In genomic region chr17:51765558-51766145, GRCh38 we compare ENCODE assay signal across 2 cellular contexts.
TF ChIP-seq lines count a peak whose summit lies in the region.

No MANE protein-coding gene starts in this region.

TF ChIP-seq in HEK293, 187 proteins besides CTCF, POLR2A, EP300 and RAD21 (continued from another document):
- TF ChIP-seq, protein P1, sequence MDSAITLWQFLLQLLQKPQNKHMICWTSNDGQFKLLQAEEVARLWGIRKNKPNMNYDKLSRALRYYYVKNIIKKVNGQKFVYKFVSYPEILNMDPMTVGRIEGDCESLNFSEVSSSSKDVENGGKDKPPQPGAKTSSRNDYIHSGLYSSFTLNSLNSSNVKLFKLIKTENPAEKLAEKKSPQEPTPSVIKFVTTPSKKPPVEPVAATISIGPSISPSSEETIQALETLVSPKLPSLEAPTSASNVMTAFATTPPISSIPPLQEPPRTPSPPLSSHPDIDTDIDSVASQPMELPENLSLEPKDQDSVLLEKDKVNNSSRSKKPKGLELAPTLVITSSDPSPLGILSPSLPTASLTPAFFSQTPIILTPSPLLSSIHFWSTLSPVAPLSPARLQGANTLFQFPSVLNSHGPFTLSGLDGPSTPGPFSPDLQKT (IDR thresholded peaks at IDR 0.05; ENCODE audit: borderline replicate concordance, low read depth, low read length) = no peak

TF ChIP-seq in H1, 55 proteins besides CTCF, POLR2A, EP300 and RAD21 (continued from another document):
- TF ChIP-seq NANOG (IDR thresholded peaks at IDR 0.05; ENCODE audit: insufficient read depth, low read depth, low read length, poor library complexity, severe bottlenecking) (no peak), SIRT6 (IDR thresholded peaks at IDR 0.05; ENCODE audit: low read length) (no peak), KDM4A (IDR thresholded peaks at IDR 0.05; ENCODE audit: low read depth, low read length, severe bottlenecking) (no peak), CREB1 (IDR thresholded peaks at IDR 0.05) (no peak), SP4 (IDR thresholded peaks at IDR 0.05; ENCODE audit: low read length) (no peak), MAX (IDR thresholded peaks at IDR 0.05) (no peak), CBX5 (IDR thresholded peaks at IDR 0.05; ENCODE audit: low read depth, low read length) (no peak)
TF ChIP-seq in H1: peak in this region for 0.
